8 cellular contexts compared by ENCODE assay signal in genomic region chr17:57874434-57875108, GRCh38. TPM values are rescaled to one million over a fixed set of nuclear protein-coding genes. Genes with fewer than 3 reads are reported as not detected.
DNase-seq lines count a peak whose midpoint lies in the region; ATAC-seq and TF ChIP-seq lines count a peak whose summit lies in the region.

No MANE protein-coding gene starts in this region.

- peaks cover 39% of the 10 kb centered on the region for H3K4me1 ChIP-seq in upper lobe of right lung
- H3K4me1 ChIP-seq in Karpas-422 (ENCODE audit: low read length) = no peaks in the 10 kb centered on the region

- no peak overlapping the region for H2AFZ ChIP-seq in Karpas-422 (ENCODE audit: low read length)

- POLR2A ChIA-PET in AG04450 (lab: Yijun Ruan, JAX) = interaction anchor here (0.5 to 3.0 kb wide), 18 partner anchors 15 to 209 kb away, joined by 3 to 43 read pairs (median 6); partner anchors contain the start of genes CUEDC1, DYNLL2, SRSF1 and VEZF1

- ATAC-seq in upper lobe of right lung (peak; percentile 43), HG02852 (IDR thresholded peaks at IDR 0.05; ENCODE audit: unreplicated experiment) (no peak)

- peaks cover 3% of the 10 kb centered on the region for H3K27me3 Mint-ChIP-seq in nephron progenitor cell (ENCODE audit: low read depth, poor library complexity)

- no peak overlapping the region for H3K4me2 ChIP-seq in Karpas-422 (ENCODE audit: low read depth, low read length, poor library complexity, severe bottlenecking)

- H3K36me3 Mint-ChIP-seq in nephron progenitor cell (ENCODE audit: low read depth) = peaks cover 5% of the 10 kb centered on the region

- CTCF ChIA-PET in AG04450 (lab: Charles Lee) = interaction anchor here (0.6 to 7.7 kb wide), 23 partner anchors 8 to 787 kb away, joined by 3 to 89 read pairs (median 4); no protein-coding TSS in a partner anchor

- H4K20me1 ChIP-seq in Karpas-422 (ENCODE audit: insufficient read depth, low read depth, low read length) = no peaks in the 10 kb centered on the region

- peak; percentile 87 for DNase-seq in AG04450 (ENCODE audit: low read depth, low spot score)
- peak; percentile 80 to 88 for DNase-seq in Kasumi-1 (lab: John Stamatoyannopoulos, UW)
- DNase-seq in activated naive CD4-positive, alpha-beta T cell treated with Interleukin-2 at 50 U/mL for 16 hours = peak; percentile 24
- peak; percentile 97 to 98 for DNase-seq in foreskin fibroblast
- DNase-seq in nephron progenitor cell = peak; percentile 77
- no peak for DNase-seq in upper lobe of right lung
- DNase-seq in Karpas-422 = no peak

- H3K79me2 ChIP-seq in Karpas-422 (ENCODE audit: low read length) = no peaks in the 10 kb centered on the region

- H3K27ac ChIP-seq in AG04450 (ENCODE audit: low read depth, low read length) = peak overlapping the region; percentile 100
- H3K27ac ChIP-seq in upper lobe of right lung = peak overlapping the region; percentile 80
- H3K27ac ChIP-seq in Karpas-422 (ENCODE audit: low read length) = no peak overlapping the region

- TF ChIP-seq CTCF in AG04450 (IDR thresholded peaks at IDR 0.05; ENCODE audit: low read depth, low read length) (no peak), foreskin fibroblast (IDR thresholded peaks at IDR 0.05; ENCODE audit: low read depth, low read length) (no peak), nephron progenitor cell (IDR thresholded peaks at IDR 0.05) (no peak), upper lobe of right lung (IDR thresholded peaks at IDR 0.05) (no peak)

- no peak overlapping the region for H3K9ac ChIP-seq in Karpas-422 (ENCODE audit: low read length)

- peak overlapping the region; percentile 42 for H3K4me3 ChIP-seq in AG04450 (ENCODE audit: low read depth, low read length)
- peak overlapping the region; percentile 1 to 23 for H3K4me3 ChIP-seq in foreskin fibroblast (ENCODE audit: low read depth in 1 of 2, low read length in 2 of 2)
- peak overlapping the region; percentile 21 for H3K4me3 ChIP-seq in upper lobe of right lung
- H3K4me3 ChIP-seq in Karpas-422 (ENCODE audit: low read length) = no peak overlapping the region

- intact Hi-C loops in upper lobe of right lung (cut with DNase I) = loop anchor here (5.0 kb wide), 1 partner anchor 118 kb away; no protein-coding TSS in a partner anchor

- H3K9me2 ChIP-seq in Karpas-422 (replicated peaks; ENCODE audit: insufficient read depth, low read length) = no peaks in the 10 kb centered on the region

- peak overlapping the region; percentile 51 for H3K27ac Mint-ChIP-seq in nephron progenitor cell

- no peaks in the 10 kb centered on the region for H3K9me3 Mint-ChIP-seq in nephron progenitor cell

- peak overlapping the region; percentile 47 for H3K4me3 Mint-ChIP-seq in nephron progenitor cell

- no peaks in the 10 kb centered on the region for H3K9me3 ChIP-seq in AG04450 (ENCODE audit: control insufficient read depth, insufficient read depth, low read length)
- H3K9me3 ChIP-seq in upper lobe of right lung = no peaks in the 10 kb centered on the region
- no peaks in the 10 kb centered on the region for H3K9me3 ChIP-seq in Karpas-422 (ENCODE audit: low read length)

- H3K36me3 ChIP-seq in upper lobe of right lung (peaks cover 33% of the 10 kb centered on the region), Karpas-422 (ENCODE audit: insufficient read depth, low read length) (no peaks in the 10 kb centered on the region)

- no peaks in the 10 kb centered on the region for H3K27me3 ChIP-seq in AG04450 (ENCODE audit: control insufficient read depth, insufficient read depth, low read length)
- H3K27me3 ChIP-seq in upper lobe of right lung = no peaks in the 10 kb centered on the region
- no peaks in the 10 kb centered on the region for H3K27me3 ChIP-seq in Karpas-422 (ENCODE audit: low read length)

- H3K4me1 Mint-ChIP-seq in nephron progenitor cell = peaks cover 91% of the 10 kb centered on the region

RNA-seq across cellular contexts. Expression of gene MRPS23, which starts 24.7 kb away (rescaled TPM):
- 27.5 and 34.1 TPM in 2 replicates for polyA plus RNA-seq in AG04450 (2011; rRNA removed)
- 13.6 and 26.1 TPM in 2 replicates for polyA minus RNA-seq in AG04450 (2011; rRNA and poly(A)+ RNA removed)
- total RNA-seq in upper lobe of right lung = 36.0 TPM
- total RNA-seq in Karpas-422 (2014; rRNA removed; shearing (Covaris generic); ENCODE audit: low replicate concordance) = 35.1 and 61.3 TPM in 2 replicates

Comparison
In these comparisons a context has a peak if more than half of its experiments do, and no peak if none do; other contexts are left out.
1. DNase-seq: peak in AG04450 (single experiment), Kasumi-1 (2 of 2), activated naive CD4-positive, alpha-beta T cell treated with Interleukin-2 at 50 U/mL for 16 hours (single experiment), foreskin fibroblast (2 of 2) and nephron progenitor cell (single experiment); none in upper lobe of right lung (single experiment) and Karpas-422 (single experiment).